ENCODE assay signal across 14 cellular contexts in the genomic region with DNA sequence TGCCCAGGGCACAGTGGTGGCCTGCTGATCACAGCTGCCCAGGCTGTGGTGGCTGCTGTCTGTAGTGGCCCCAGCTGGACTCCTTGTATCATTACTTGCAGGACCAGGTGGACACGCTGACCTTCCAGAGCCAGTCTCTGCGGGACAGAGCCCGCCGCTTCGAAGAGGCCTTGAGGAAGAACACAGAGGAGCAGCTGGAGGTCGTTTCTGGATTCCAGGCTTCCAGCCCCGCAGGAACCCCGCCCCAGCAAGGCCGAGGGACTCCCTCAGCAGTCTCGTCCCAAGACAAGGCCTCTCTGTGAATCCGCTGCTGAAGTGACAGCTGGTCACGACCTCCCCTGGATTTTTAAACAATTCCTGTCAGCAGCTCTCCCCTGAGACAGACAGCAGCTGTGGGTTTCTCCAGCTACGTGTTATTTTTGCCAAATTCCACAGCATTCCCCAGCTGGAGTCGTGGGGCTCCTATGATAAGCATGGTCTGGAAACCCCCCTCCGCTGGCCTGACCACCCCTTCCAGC.
DNase-seq lines count a peak whose midpoint lies in the region; ATAC-seq, FAIRE-seq and TF ChIP-seq lines count a peak whose summit lies in the region.
"Had no signal": no experiment of that assay in that cellular context is flagged by ENCODE, and none has a peak within 500 bp of the region (broad histone marks: within the 10 kb centered on the region; RNA-seq: fewer than 3 reads in every experiment).

No MANE protein-coding gene starts in this region.

- ATAC-seq in pancreas (peak; percentile 38 to 68 (median 48)), HG03135 (IDR thresholded peaks at IDR 0.05; ENCODE audit: unreplicated experiment) (no peak)

- intact Hi-C loops in pancreas (cut with DNase I): no loop called here

- H3K27me3 ChIP-seq in brain microvascular endothelial cell (replicated peaks) (peaks cover 5% of the 10 kb centered on the region), pancreas (no peaks in the 10 kb centered on the region), MG63 (no peaks in the 10 kb centered on the region)
- H3K27me3 ChIP-seq: BE2C had no signal

- WGBS in pancreas, 2 donors: 22% methylated on average over 15 of the region's 15 CpGs

- TF ChIP-seq CTCF in brain microvascular endothelial cell (IDR thresholded peaks at IDR 0.05; ENCODE audit: low read depth, low read length, missing control alignments) (no peak), pancreas (IDR thresholded peaks at IDR 0.05) (no peak)

- TF ChIP-seq POLR2A in GM12892 (IDR thresholded peaks at IDR 0.05; ENCODE audit: low read depth, low read length): no peak

- no peak for FAIRE-seq in pancreas (lab: Jason Lieb, UNC)
- no peak for FAIRE-seq in GM12892 (lab: Jason Lieb, UNC)
- FAIRE-seq: keratinocyte had no signal

- DNase-seq in ELF-1 (ENCODE audit: low read depth, low spot score) (peak; percentile 67), brain microvascular endothelial cell (peak; percentile 34), iPS-NIHi11 (ENCODE audit: low spot score) (peak; percentile 36), pancreas (peak in 4 of 6 donors; percentile 29 to 70 (median 42)), MG63 (no peak), NCI-H1436 treated with DMSO at 0.1 percent for 48 hours (lab: John Stamatoyannopoulos, UW) (no peak), GM12892 (ENCODE audit: insufficient read length) (no peak)
- DNase-seq: amniotic stem cell, BE2C, NCI-H2107, tibial artery had no signal

- no peak overlapping the region for H3K27ac ChIP-seq in brain microvascular endothelial cell
- peak overlapping the region; percentile 42 to 74 (median 50) for H3K27ac ChIP-seq in pancreas
- H3K27ac ChIP-seq: epithelial cell of prostate, tibial artery had no signal

- no peak overlapping the region for H3K4me3 ChIP-seq in brain microvascular endothelial cell (ENCODE audit: low read depth, low read length)
- H3K4me3 ChIP-seq in pancreas: peak overlapping the region in 3 of 4 donors; percentile 1 to 38 (median 31)
- no peak overlapping the region for H3K4me3 ChIP-seq in MG63
- H3K4me3 ChIP-seq: tibial artery had no signal

- in situ Hi-C loops in brain microvascular endothelial cell (cut with HindIII; ENCODE audit: low pct_ligation_motif_present, low sequenced_read_pairs): no loop called here

- H3K9me3 ChIP-seq in pancreas: no peaks in the 10 kb centered on the region
- H3K9me3 ChIP-seq in MG63: no peaks in the 10 kb centered on the region
- H3K9me3 ChIP-seq: BE2C, tibial artery had no signal

- H3K4me1 ChIP-seq in pancreas: peaks cover 0 to 13% (median 6%) of the 10 kb centered on the region in 3 donors

- no peaks in the 10 kb centered on the region for H3K36me3 ChIP-seq in brain microvascular endothelial cell (replicated peaks)
- no peaks in the 10 kb centered on the region for H3K36me3 ChIP-seq in pancreas
- no peaks in the 10 kb centered on the region for H3K36me3 ChIP-seq in MG63
- H3K36me3 ChIP-seq: BE2C, tibial artery had no signal

Comparison
In these comparisons a context has a peak if more than half of its experiments do, and no peak if none do; other contexts are left out.
1. DNase-seq: peak in ELF-1 (single experiment), brain microvascular endothelial cell (single experiment), iPS-NIHi11 (single experiment) and pancreas (4 of 6); none in MG63 (single experiment), NCI-H1436 treated with DMSO at 0.1 percent for 48 hours (single experiment) and GM12892 (single experiment).
2. H3K4me3 ChIP-seq: peak in pancreas (3 of 4); none in brain microvascular endothelial cell (single experiment) and MG63 (single experiment).